Comparison of ENCODE assay signal across 25 cellular contexts in the genomic region with DNA sequence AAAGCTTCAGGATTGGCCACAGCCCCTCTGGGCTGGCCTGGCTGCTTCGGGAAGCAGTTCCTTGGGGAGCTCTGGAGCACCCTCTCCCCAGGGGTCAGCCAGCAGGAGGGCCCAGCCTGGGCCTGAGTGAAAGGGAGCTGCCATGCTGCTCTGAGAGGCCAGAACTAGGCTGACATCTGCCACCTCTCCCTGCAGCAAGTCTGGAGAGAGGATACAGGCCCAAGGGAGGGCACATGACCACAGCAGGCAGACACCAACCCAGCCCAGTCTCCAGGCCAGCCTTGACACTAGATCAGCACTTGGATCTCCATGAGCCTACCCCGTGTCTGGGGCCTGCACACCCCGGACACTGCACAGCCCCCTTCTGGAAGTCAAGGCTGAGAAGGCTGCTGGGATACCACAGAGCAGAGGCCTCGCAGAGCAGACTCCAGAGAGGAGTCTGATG. TPM values are rescaled to one million over a fixed set of nuclear protein-coding genes. Genes with fewer than 3 reads are reported as not detected.
A peak's percentile ranks its signal among the peaks of the same experiment; 100 is the strongest.
DNase-seq lines count a peak whose midpoint lies in the region; ATAC-seq and TF ChIP-seq lines count a peak whose summit lies in the region.
"Had no signal": no experiment of that assay in that cellular context is flagged by ENCODE, and none has a peak within 500 bp of the region (broad histone marks: within the 10 kb centered on the region; RNA-seq: fewer than 3 reads in every experiment).

No MANE protein-coding gene starts in this region.

- H3K36me3 ChIP-seq in OCI-LY7 (ENCODE audit: insufficient read depth, low read length) (no peaks in the 10 kb centered on the region), sigmoid colon (no peaks in the 10 kb centered on the region)
- H3K36me3 ChIP-seq: breast epithelium, Peyer's patch, thyroid gland had no signal

- H3K27me3 Mint-ChIP-seq in activated CD8-positive, alpha-beta T cell treated with anti-CD3 and anti-CD28 coated beads, Interleukin-2, amount 10 ng/mL, durations not matched to agents 7 days and 5 days (ENCODE audit: low read depth): peaks cover 64% of the 10 kb centered on the region
- peaks cover 24% of the 10 kb centered on the region for H3K27me3 Mint-ChIP-seq in activated CD8-positive, alpha-beta T cell treated with anti-CD3 and anti-CD28 coated beads for 36 hours
- H3K27me3 Mint-ChIP-seq in glutamatergic neuron (ENCODE audit: unreplicated experiment): peaks cover 12% of the 10 kb centered on the region
- peaks cover 94% of the 10 kb centered on the region for H3K27me3 Mint-ChIP-seq in Calu3 (ENCODE audit: unreplicated experiment)

- BruUV-seq in OCI-LY7 (replicated peaks; lab: Mats Ljungman, UMichigan) (no TSS peak), Calu3 (replicated peaks; lab: Mats Ljungman, UMichigan) (no TSS peak)

- H3K4me1 Mint-ChIP-seq in activated CD8-positive, alpha-beta T cell treated with anti-CD3 and anti-CD28 coated beads, Interleukin-2, amount 10 ng/mL, durations not matched to agents 7 days and 5 days (ENCODE audit: low read depth): peaks cover 33% of the 10 kb centered on the region
- peaks cover 22% of the 10 kb centered on the region for H3K4me1 Mint-ChIP-seq in activated CD8-positive, alpha-beta T cell treated with anti-CD3 and anti-CD28 coated beads for 36 hours (ENCODE audit: low read depth)
- peaks cover 27% of the 10 kb centered on the region for H3K4me1 Mint-ChIP-seq in glutamatergic neuron (ENCODE audit: low read depth, unreplicated experiment)
- no peaks in the 10 kb centered on the region for H3K4me1 Mint-ChIP-seq in Calu3 (ENCODE audit: low read depth, unreplicated experiment)

- peak overlapping the region; percentile 40; the same call in 1 of the 2 replicates for H3K4me2 ChIP-seq in OCI-LY7 (ENCODE audit: low read length)

- no peak for TF ChIP-seq EP300 in sigmoid colon (IDR thresholded peaks at IDR 0.05)

- no peaks in the 10 kb centered on the region for H3K9me3 ChIP-seq in OCI-LY7 (ENCODE audit: low read length)
- H3K9me3 ChIP-seq in sigmoid colon: no peaks in the 10 kb centered on the region
- H3K9me3 ChIP-seq: breast epithelium, Peyer's patch, thyroid gland had no signal

- no peak for TF ChIP-seq POLR2A in sigmoid colon (IDR thresholded peaks at IDR 0.05)

- no peak for ATAC-seq in activated CD8-positive, alpha-beta T cell treated with anti-CD3 and anti-CD28 coated beads, Interleukin-2, amount 10 ng/mL, durations not matched to agents 7 days and 5 days
- ATAC-seq in activated CD8-positive, alpha-beta T cell treated with anti-CD3 and anti-CD28 coated beads for 36 hours: no peak
- ATAC-seq: HepG2 had no signal

- peak overlapping the region; percentile 6 for H3K4me3 Mint-ChIP-seq in activated CD8-positive, alpha-beta T cell treated with anti-CD3 and anti-CD28 coated beads, Interleukin-2, amount 10 ng/mL, durations not matched to agents 7 days and 5 days
- H3K4me3 Mint-ChIP-seq in activated CD8-positive, alpha-beta T cell treated with anti-CD3 and anti-CD28 coated beads for 36 hours: no peak overlapping the region
- H3K4me3 Mint-ChIP-seq in glutamatergic neuron (ENCODE audit: unreplicated experiment): peak overlapping the region; percentile 55
- no peak overlapping the region for H3K4me3 Mint-ChIP-seq in Calu3 (ENCODE audit: low read depth, unreplicated experiment)
- H3K4me3 Mint-ChIP-seq: activated CD4-positive, alpha-beta memory T cell treated with anti-CD3 and anti-CD28 coated beads for 36 hours; H9 had no signal

- 82 to 91% methylated on average over 4 of the region's 4 CpGs for WGBS in sigmoid colon, 2 donors

- H4K20me1 ChIP-seq in OCI-LY7 (ENCODE audit: insufficient read depth, low read length): no peaks in the 10 kb centered on the region

- no peaks in the 10 kb centered on the region for H3K9me3 Mint-ChIP-seq in activated CD8-positive, alpha-beta T cell treated with anti-CD3 and anti-CD28 coated beads, Interleukin-2, amount 10 ng/mL, durations not matched to agents 7 days and 5 days (ENCODE audit: insufficient read depth)
- no peaks in the 10 kb centered on the region for H3K9me3 Mint-ChIP-seq in activated CD8-positive, alpha-beta T cell treated with anti-CD3 and anti-CD28 coated beads for 36 hours
- H3K9me3 Mint-ChIP-seq in glutamatergic neuron (ENCODE audit: unreplicated experiment) (peaks cover 5% of the 10 kb centered on the region), Calu3 (ENCODE audit: low read depth, unreplicated experiment) (no peaks in the 10 kb centered on the region)
- H3K9me3 Mint-ChIP-seq: activated CD4-positive, alpha-beta memory T cell treated with anti-CD3 and anti-CD28 coated beads for 36 hours; H9; stimulated activated naive CD8-positive, alpha-beta T cell treated with anti-CD3 and anti-CD28 coated beads, Interleukin-15, Interleukin-2, amounts not matched to agents 100 ng/mL and 50 ng/mL, for 24 hours; T-cell had no signal

- H3K36me3 Mint-ChIP-seq in activated CD8-positive, alpha-beta T cell treated with anti-CD3 and anti-CD28 coated beads, Interleukin-2, amount 10 ng/mL, durations not matched to agents 7 days and 5 days (ENCODE audit: low read depth): no peaks in the 10 kb centered on the region
- H3K36me3 Mint-ChIP-seq in activated CD8-positive, alpha-beta T cell treated with anti-CD3 and anti-CD28 coated beads for 36 hours (ENCODE audit: low read depth): no peaks in the 10 kb centered on the region
- H3K36me3 Mint-ChIP-seq in glutamatergic neuron (ENCODE audit: unreplicated experiment) (no peaks in the 10 kb centered on the region), Calu3 (ENCODE audit: insufficient read depth, unreplicated experiment) (no peaks in the 10 kb centered on the region)
- H3K36me3 Mint-ChIP-seq: activated CD4-positive, alpha-beta memory T cell treated with anti-CD3 and anti-CD28 coated beads for 36 hours; T-cell had no signal

- peak overlapping the region; percentile 76 for H3K27ac ChIP-seq in OCI-LY7 (ENCODE audit: low read depth, low read length, poor library complexity, severe bottlenecking)
- H3K27ac ChIP-seq in sigmoid colon: no peak overlapping the region
- H3K27ac ChIP-seq: breast epithelium, Peyer's patch, thyroid gland had no signal

- POLR2A ChIA-PET in activated CD8-positive, alpha-beta T cell treated with anti-CD3 and anti-CD28 coated beads, Interleukin-2, amount 10 ng/mL, durations not matched to agents 7 days and 5 days (lab: Charles Lee): no interaction called here
- POLR2A ChIA-PET in activated CD8-positive, alpha-beta T cell treated with anti-CD3 and anti-CD28 coated beads for 36 hours (lab: Charles Lee): interaction anchor here (1.0 to 1.9 kb wide), 2 partner anchors 14 to 50 kb away, joined by 3 to 4 read pairs; no protein-coding TSS in a partner anchor
- POLR2A ChIA-PET in OCI-LY7 (lab: Charles Lee): interaction anchor here (0.6 to 0.7 kb wide), 2 partner anchors 111 to 769 kb away, joined by 3 read pairs; no protein-coding TSS in a partner anchor

- intact Hi-C loops in activated CD8-positive, alpha-beta T cell treated with anti-CD3 and anti-CD28 coated beads for 36 hours (cut with micrococcal nuclease): no loop called here
- intact Hi-C loops in OCI-LY7 (cut with micrococcal nuclease; ENCODE audit: unreplicated experiment) (no loop called here), sigmoid colon (cut with DNase I) (no loop called here), Calu3 (cut with micrococcal nuclease; ENCODE audit: unreplicated experiment) (no loop called here)

- CTCF ChIA-PET in activated CD8-positive, alpha-beta T cell treated with anti-CD3 and anti-CD28 coated beads, Interleukin-2, amount 10 ng/mL, durations not matched to agents 7 days and 5 days (lab: Charles Lee): interaction anchor here (1.0 to 2.0 kb wide), 11 partner anchors 9 to 250 kb away, joined by 3 to 12 read pairs (median 4); partner anchors contain the start of genes ASB8 and TMEM106C
- CTCF ChIA-PET in activated CD8-positive, alpha-beta T cell treated with anti-CD3 and anti-CD28 coated beads for 36 hours (lab: Charles Lee): interaction anchor here (0.9 to 2.1 kb wide), 8 partner anchors 15 to 248 kb away, joined by 3 to 6 read pairs (median 4); partner anchors contain the start of gene TMEM106C
- CTCF ChIA-PET in OCI-LY7 (lab: Charles Lee; ENCODE audit: unreplicated experiment): interaction anchor here (0.5 to 1.7 kb wide), 2 partner anchors 22 to 28 kb away, joined by 4 to 5 read pairs; partner anchors contain the start of gene TMEM106C
- CTCF ChIA-PET in Calu3 (lab: Charles Lee): no interaction called here

- peaks cover 0 to 4% (median 0%) of the 10 kb centered on the region in 3 donors for H3K27me3 ChIP-seq in sigmoid colon
- H3K27me3 ChIP-seq: breast epithelium, Peyer's patch, thyroid gland had no signal

- no peak for TF ChIP-seq CTCF in activated CD8-positive, alpha-beta T cell treated with anti-CD3 and anti-CD28 coated beads for 36 hours (IDR thresholded peaks at IDR 0.05)
- TF ChIP-seq CTCF in OCI-LY7 (conservative IDR thresholded peaks at IDR 0.05; ENCODE audit: low read length) (no peak), glutamatergic neuron (IDR thresholded peaks at IDR 0.05; ENCODE audit: partially characterized antibody, unreplicated experiment) (no peak), sigmoid colon (IDR thresholded peaks at IDR 0.05) (no peak), Calu3 (IDR thresholded peaks at IDR 0.05; ENCODE audit: unreplicated experiment) (no peak)

- H3K4me3 ChIP-seq in OCI-LY7 (ENCODE audit: low read depth, low read length, poor library complexity, severe bottlenecking) (no peak overlapping the region), sigmoid colon (no peak overlapping the region)
- H3K4me3 ChIP-seq: breast epithelium, Peyer's patch, thyroid gland had no signal

- H3K79me2 ChIP-seq in OCI-LY7 (ENCODE audit: insufficient read depth, low read depth, low read length): no peaks in the 10 kb centered on the region

- no peaks in the 10 kb centered on the region for H3K9me2 ChIP-seq in OCI-LY7 (ENCODE audit: insufficient read depth, low read length)

- DNase-seq in activated CD8-positive, alpha-beta T cell treated with anti-CD3 and anti-CD28 coated beads, Interleukin-2, amount 10 ng/mL, durations not matched to agents 7 days and 5 days: no peak
- no peak for DNase-seq in activated CD8-positive, alpha-beta T cell treated with anti-CD3 and anti-CD28 coated beads for 36 hours
- no peak for DNase-seq in OCI-LY7 (ENCODE audit: low spot score)
- DNase-seq in glutamatergic neuron: peak; percentile 36
- DNase-seq in sigmoid colon: peak; percentile 56
- DNase-seq in NCI-H187 (lab: John Stamatoyannopoulos, UW): no peak
- DNase-seq in T-helper 9 cell: no peak
- DNase-seq in Calu3: no peak
- DNase-seq: activated CD4-positive, alpha-beta memory T cell treated with anti-CD3 and anti-CD28 coated beads for 36 hours; activated T-cell treated with anti-CD3 and anti-CD28 coated beads, Interleukin-2, amount 50 U/mL, for 1 hour; DMS79 treated with DMSO at 0.1 percent for 48 hours; effector CD4-positive, alpha-beta T cell; erythroblast; GF-D8; H9; MV-4-11; NCI-H146; thyroid gland had no signal

- peak overlapping the region; percentile 72 for H3K27ac Mint-ChIP-seq in activated CD8-positive, alpha-beta T cell treated with anti-CD3 and anti-CD28 coated beads, Interleukin-2, amount 10 ng/mL, durations not matched to agents 7 days and 5 days
- no peak overlapping the region for H3K27ac Mint-ChIP-seq in activated CD8-positive, alpha-beta T cell treated with anti-CD3 and anti-CD28 coated beads for 36 hours
- peak overlapping the region; percentile 62 for H3K27ac Mint-ChIP-seq in glutamatergic neuron (ENCODE audit: unreplicated experiment)
- H3K27ac Mint-ChIP-seq in Calu3 (ENCODE audit: unreplicated experiment): no peak overlapping the region
- H3K27ac Mint-ChIP-seq: stimulated activated naive CD8-positive, alpha-beta T cell treated with anti-CD3 and anti-CD28 coated beads, Interleukin-15, Interleukin-2, amounts not matched to agents 100 ng/mL and 50 ng/mL, for 24 hours had no signal

- peak overlapping the region; percentile 60; the same call in 1 of the 2 replicates for H2AFZ ChIP-seq in OCI-LY7 (ENCODE audit: low read length)

- H3K4me1 ChIP-seq in OCI-LY7 (ENCODE audit: insufficient read depth, low read length, poor library complexity, severe bottlenecking) (peaks cover 24% of the 10 kb centered on the region), sigmoid colon (peaks cover 0 to 4% (median 2%) of the 10 kb centered on the region in 4 donors)
- H3K4me1 ChIP-seq: breast epithelium, thyroid gland had no signal

RNA-seq across cellular contexts. Expression of gene COL2A1, which starts 13.1 kb away (rescaled TPM):
- not detected for total RNA-seq in activated CD8-positive, alpha-beta T cell treated with anti-CD3 and anti-CD28 coated beads, Interleukin-2, amount 10 ng/mL, durations not matched to agents 7 days and 5 days
- total RNA-seq in activated CD8-positive, alpha-beta T cell treated with anti-CD3 and anti-CD28 coated beads for 36 hours: under 1 TPM in 1 of 2 experiments, not detected in 1; 0.34 TPM
- total RNA-seq in OCI-LY7 (2014; rRNA removed; shearing (Covaris generic)): 0.03 TPM in 1 of 2 replicates, not detected in the other
- total RNA-seq in OCI-LY7 (2022) (0.08 TPM in 1 of 2 replicates, not detected in the other), glutamatergic neuron (ENCODE audit: unreplicated experiment) (0.34 TPM), sigmoid colon (not detected), Calu3 (2022) (0.50 TPM in 1 of 2 replicates, not detected in the other)
- under 1 TPM in 2 of 3 donors, not detected in 1; 0.17 to 0.60 TPM for polyA plus RNA-seq in sigmoid colon
- total RNA-seq: activated CD4-positive, alpha-beta memory T cell treated with anti-CD3 and anti-CD28 coated beads for 36 hours; pulmonary artery endothelial cell; T-cell; thyroid gland had no signal
- polyA plus RNA-seq: BJ had no signal

RNA-seq across cellular contexts. Expression of gene TMEM106C, which starts 27.7 kb away (rescaled TPM):
- 100 to 1,000 TPM; 139 to 140 TPM for total RNA-seq in activated CD8-positive, alpha-beta T cell treated with anti-CD3 and anti-CD28 coated beads, Interleukin-2, amount 10 ng/mL, durations not matched to agents 7 days and 5 days
- total RNA-seq in activated CD8-positive, alpha-beta T cell treated with anti-CD3 and anti-CD28 coated beads for 36 hours: 100 to 1,000 TPM; 148 to 158 TPM
- total RNA-seq in OCI-LY7 (2014; rRNA removed; shearing (Covaris generic)): 158 and 182 TPM in 2 replicates
- total RNA-seq in OCI-LY7 (2022): 123 and 129 TPM in 2 replicates
- total RNA-seq in glutamatergic neuron (ENCODE audit: unreplicated experiment): 24.0 TPM
- total RNA-seq in sigmoid colon: 100 to 1,000 TPM in 2 of 4 donors, 10 to 100 TPM in 2; 46.2 to 122 (median 92.2) TPM
- polyA plus RNA-seq in sigmoid colon: 100 to 1,000 TPM; 145 to 199 (median 169) TPM
- 67.2 and 77.3 TPM in 2 replicates for total RNA-seq in Calu3 (2022)

Comparison
In these comparisons a context has a peak if more than half of its experiments do, and no peak if none do; other contexts are left out.
1. H3K27ac Mint-ChIP-seq: peak in activated CD8-positive, alpha-beta T cell treated with anti-CD3 and anti-CD28 coated beads, Interleukin-2, amount 10 ng/mL, durations not matched to agents 7 days and 5 days (single experiment) and glutamatergic neuron (single experiment); none in activated CD8-positive, alpha-beta T cell treated with anti-CD3 and anti-CD28 coated beads for 36 hours (single experiment) and Calu3 (single experiment).
2. H3K4me3 Mint-ChIP-seq: peak in activated CD8-positive, alpha-beta T cell treated with anti-CD3 and anti-CD28 coated beads, Interleukin-2, amount 10 ng/mL, durations not matched to agents 7 days and 5 days (single experiment) and glutamatergic neuron (single experiment); none in activated CD8-positive, alpha-beta T cell treated with anti-CD3 and anti-CD28 coated beads for 36 hours (single experiment) and Calu3 (single experiment).
3. DNase-seq: peak in glutamatergic neuron (single experiment) and sigmoid colon (single experiment); none in activated CD8-positive, alpha-beta T cell treated with anti-CD3 and anti-CD28 coated beads, Interleukin-2, amount 10 ng/mL, durations not matched to agents 7 days and 5 days (single experiment), activated CD8-positive, alpha-beta T cell treated with anti-CD3 and anti-CD28 coated beads for 36 hours (single experiment), OCI-LY7 (single experiment), NCI-H187 (0 of 2), T-helper 9 cell (single experiment) and Calu3 (single experiment).